In genomic region chr1:92909321-92909720, GRCh38 we compare ENCODE assay signal across 14 cellular contexts. TPM values are rescaled to one million over a fixed set of nuclear protein-coding genes. Genes with fewer than 3 reads are reported as not detected.
A peak's percentile ranks its signal among the peaks of the same experiment; 100 is the strongest.
DNase-seq lines count a peak whose midpoint lies in the region; ATAC-seq, FAIRE-seq and TF ChIP-seq lines count a peak whose summit lies in the region.
"Had no signal": no experiment of that assay in that cellular context is flagged by ENCODE, and none has a peak within 500 bp of the region (broad histone marks: within the 10 kb centered on the region; RNA-seq: fewer than 3 reads in every experiment).

No MANE protein-coding gene starts in this region.

- CTCF ChIA-PET in HEK293 (lab: Yijun Ruan, JAX), result interaction anchor here (1.0 to 4.0 kb wide), 3 partner anchors 43 to 84 kb away, joined by 3 to 19 read pairs (median 3); no protein-coding TSS in a partner anchor

- H3K4me1 ChIP-seq in HEK293 (ENCODE audit: control insufficient read depth, insufficient read depth, low read length) (no peaks in the 10 kb centered on the region; the same call in 1 of the 2 replicates), astrocyte (ENCODE audit: insufficient read depth, low read length) (peaks cover 16% of the 10 kb centered on the region), hepatocyte (ENCODE audit: insufficient read depth) (peaks cover 6% of the 10 kb centered on the region)

- H3K4me2 ChIP-seq in astrocyte (ENCODE audit: low read length), result no peak overlapping the region
- H3K4me2 ChIP-seq in hepatocyte, result peak overlapping the region; percentile 48

- H3K9me3 Mint-ChIP-seq in astrocyte (ENCODE audit: unreplicated experiment), result no peaks in the 10 kb centered on the region
- H3K9me3 Mint-ChIP-seq: central memory CD8-positive, alpha-beta T cell had no signal

- peak; percentile 99 for FAIRE-seq in astrocyte (lab: Jason Lieb, UNC)

- H3K9ac ChIP-seq in astrocyte (ENCODE audit: low read length), result no peak overlapping the region

- no peaks in the 10 kb centered on the region for H3K36me3 ChIP-seq in HEK293 (ENCODE audit: control insufficient read depth in 2 of 2, insufficient read depth in 1 of 2, low read length in 2 of 2)
- no peaks in the 10 kb centered on the region for H3K36me3 ChIP-seq in astrocyte (ENCODE audit: insufficient read depth, low read length)
- no peaks in the 10 kb centered on the region for H3K36me3 ChIP-seq in hepatocyte (replicated peaks; ENCODE audit: insufficient read depth, low read depth)

- WGBS in hepatocyte (ENCODE audit: low lambda C conversion rate, missing lambda C conversion rate), result 96% methylated on average over 3 of the region's 3 CpGs

- TF ChIP-seq CTCF in HEK293 (tag by site-specific recombination; IDR thresholded peaks at IDR 0.05), result no peak
- TF ChIP-seq CTCF in astrocyte (IDR thresholded peaks at IDR 0.05; ENCODE audit: insufficient read depth, low read depth, low read length), result no peak
- TF ChIP-seq CTCF in hepatocyte (IDR thresholded peaks at IDR 0.05; ENCODE audit: poor library complexity), result no peak
- TF ChIP-seq CTCF in GM13977 (IDR thresholded peaks at IDR 0.05; ENCODE audit: extremely low read depth, insufficient read depth, missing control alignments), result no peak

- H4K20me1 ChIP-seq in astrocyte (ENCODE audit: insufficient read depth, low read length), result no peaks in the 10 kb centered on the region
- no peaks in the 10 kb centered on the region for H4K20me1 ChIP-seq in hepatocyte (ENCODE audit: insufficient read depth, poor library complexity, severe bottlenecking)

- H3K36me3 Mint-ChIP-seq in astrocyte (ENCODE audit: low read depth, unreplicated experiment), result no peaks in the 10 kb centered on the region

- no peak overlapping the region for H2AFZ ChIP-seq in astrocyte (ENCODE audit: low read depth, low read length)
- H2AFZ ChIP-seq in hepatocyte, result no peak overlapping the region

- ATAC-seq in GM18861 (IDR thresholded peaks at IDR 0.05; ENCODE audit: unreplicated experiment), result no peak
- ATAC-seq: Panc1 had no signal

- no peaks in the 10 kb centered on the region for H3K79me2 ChIP-seq in astrocyte (ENCODE audit: insufficient read depth, low read length)
- H3K79me2 ChIP-seq in hepatocyte, result peaks cover 18% of the 10 kb centered on the region

- no peak overlapping the region for H3K27ac Mint-ChIP-seq in astrocyte (ENCODE audit: unreplicated experiment)
- H3K27ac Mint-ChIP-seq: activated T-helper 1 cell treated with anti-CD3 and anti-CD28 coated beads, Interleukin-12 subunit alpha, Interleukin-12 subunit beta, Interleukin-2, Interleukin-4 antibody, amounts not matched to agents 30 ng/mL and 10 ng/mL and 1 ng/mL, durations not matched to agents 14 hours and 24 hours and 36 hours had no signal

- H3K9me2 ChIP-seq in hepatocyte (replicated peaks; ENCODE audit: insufficient read depth), result no peaks in the 10 kb centered on the region

- no peaks in the 10 kb centered on the region for H3K27me3 Mint-ChIP-seq in astrocyte (ENCODE audit: low read depth, unreplicated experiment)
- H3K27me3 Mint-ChIP-seq: central memory CD8-positive, alpha-beta T cell had no signal

- POLR2A ChIA-PET in HEK293 (lab: Yijun Ruan, JAX), result no interaction called here

- H3K9me3 ChIP-seq in HEK293 (ENCODE audit: control insufficient read depth, insufficient read depth, low read depth, low read length) (no peaks in the 10 kb centered on the region), astrocyte (ENCODE audit: insufficient read depth, low read depth, low read length) (no peaks in the 10 kb centered on the region), hepatocyte (ENCODE audit: low read depth) (no peaks in the 10 kb centered on the region)

- H3K4me3 ChIP-seq in HEK293 (ENCODE audit: low read depth, low read length), result no peak overlapping the region
- no peak overlapping the region for H3K4me3 ChIP-seq in astrocyte (ENCODE audit: insufficient read depth, low read depth, low read length)
- H3K4me3 ChIP-seq in hepatocyte, result no peak overlapping the region

- peaks cover 9% of the 10 kb centered on the region for H3K4me1 Mint-ChIP-seq in astrocyte (ENCODE audit: low read depth, unreplicated experiment)

- peak; percentile 75 for DNase-seq in ACHN
- peak; percentile 91 for DNase-seq in astrocyte (ENCODE audit: low read depth)
- no peak for DNase-seq in hepatocyte (ENCODE audit: low spot score)
- DNase-seq in NCI-H748 (lab: John Stamatoyannopoulos, UW; ENCODE audit: unreplicated experiment), result no peak
- DNase-seq in NCI-H1105 (lab: John Stamatoyannopoulos, UW), result no peak
- no peak for DNase-seq in GM13977 (ENCODE audit: low spot score)
- DNase-seq: activated CD4-positive, CD25-positive, alpha-beta regulatory T cell; NCI-H187; stimulated activated CD4-positive, alpha-beta T cell treated with anti-CD3 and anti-CD28 coated beads, Interleukin-12 subunit alpha, Interleukin-12 subunit beta, amount 100 ng/mL, for 4 hours had no signal

- H3K27ac ChIP-seq in HEK293 (ENCODE audit: extremely low read depth, low read depth, low read length) (no peak overlapping the region), astrocyte (ENCODE audit: low read depth, low read length) (no peak overlapping the region), hepatocyte (peak overlapping the region; percentile 62)

- H3K27me3 ChIP-seq in astrocyte (ENCODE audit: insufficient read depth, low read length) (no peaks in the 10 kb centered on the region), hepatocyte (no peaks in the 10 kb centered on the region)

- in situ Hi-C loops in ACHN (cut with HindIII; ENCODE audit: low pct_ligation_motif_present, low pct_unique_long_range_greater_than_20kb, low sequenced_read_pairs) (no loop called here), GM13977 (cut with MboI; ENCODE audit: low pct_unique_long_range_greater_than_20kb, low sequenced_read_pairs, unreplicated experiment) (no loop called here)

- H3K4me3 Mint-ChIP-seq in astrocyte (ENCODE audit: unreplicated experiment), result no peak overlapping the region
- H3K4me3 Mint-ChIP-seq: activated T-helper 1 cell treated with anti-CD3 and anti-CD28 coated beads, Interleukin-12 subunit alpha, Interleukin-12 subunit beta, Interleukin-2, Interleukin-4 antibody, amounts not matched to agents 30 ng/mL and 10 ng/mL and 1 ng/mL, durations not matched to agents 14 hours and 24 hours and 36 hours; central memory CD8-positive, alpha-beta T cell had no signal

TF ChIP-seq in HEK293, 187 proteins besides CTCF, POLR2A, EP300 and RAD21:
- TF ChIP-seq AEBP2 (tag by site-specific recombination; IDR thresholded peaks at IDR 0.05; ENCODE audit: borderline replicate concordance) (no peak), MZF1 (tag by site-specific recombination; IDR thresholded peaks at IDR 0.05; ENCODE audit: borderline replicate concordance) (peak; percentile 45; the same call in 1 of the 2 replicates)
TF ChIP-seq in HEK293: peak in this region for 1.

RNA-seq across cellular contexts. Expression of gene DIPK1A, which starts 51.9 kb away (rescaled TPM):
- 8.4 and 8.7 TPM in 2 replicates for total RNA-seq in astrocyte
- total RNA-seq in hepatocyte, result 19.7 and 21.2 TPM in 2 replicates
- polyA plus RNA-seq in hepatocyte, result 16.1 and 18.0 TPM in 2 replicates

Comparison
In these comparisons a context has a peak if more than half of its experiments do, and no peak if none do; other contexts are left out.
1. DNase-seq: peak in ACHN (single experiment) and astrocyte (single experiment); none in hepatocyte (single experiment), NCI-H748 (single experiment), NCI-H1105 (single experiment) and GM13977 (single experiment).